ENCODE assay signal across 15 cellular contexts in the genomic region with DNA sequence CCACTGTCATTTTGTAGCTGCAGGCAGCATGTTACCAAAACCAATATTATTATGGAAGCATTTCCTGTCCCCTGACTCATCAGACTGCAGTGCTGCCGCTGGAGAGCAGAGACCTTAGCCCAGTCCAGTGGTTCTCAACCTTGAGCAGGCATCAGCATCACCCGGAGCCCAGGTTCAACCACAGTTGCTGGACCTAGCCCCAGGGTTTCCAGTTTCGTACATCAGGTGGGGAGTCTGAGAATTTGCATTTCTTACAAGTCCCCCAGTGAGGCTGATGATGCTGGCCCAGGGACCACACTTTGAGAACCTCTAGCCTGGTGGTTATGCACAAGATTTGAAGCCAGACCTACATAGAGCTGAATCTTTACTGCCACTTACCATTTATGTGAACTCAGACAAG. TPM values are rescaled to one million over a fixed set of nuclear protein-coding genes. Genes with fewer than 3 reads are reported as not detected.
DNase-seq lines count a peak whose midpoint lies in the region; ATAC-seq, FAIRE-seq and TF ChIP-seq lines count a peak whose summit lies in the region.
"Had no signal": no experiment of that assay in that cellular context is flagged by ENCODE, and none has a peak within 500 bp of the region (broad histone marks: within the 10 kb centered on the region; RNA-seq: fewer than 3 reads in every experiment).

No MANE protein-coding gene starts in this region.

- no peak overlapping the region for H3K27ac ChIP-seq in foreskin keratinocyte
- H3K27ac ChIP-seq: epithelial cell of prostate, PC-9 had no signal

- ATAC-seq in HG02588 (IDR thresholded peaks at IDR 0.05; ENCODE audit: unreplicated experiment) (peak; percentile 55), HG03342 (IDR thresholded peaks at IDR 0.05; ENCODE audit: unreplicated experiment) (peak; percentile 40), HG02763 (IDR thresholded peaks at IDR 0.05; ENCODE audit: unreplicated experiment) (no peak), foreskin keratinocyte (no peak)
- ATAC-seq: activated naive CD8-positive, alpha-beta T cell treated with anti-CD3 and anti-CD28 coated beads, Interleukin-2, amount 50 U/mL, for 24 hours had no signal

- no peak for TF ChIP-seq CTCF in foreskin keratinocyte (conservative IDR thresholded peaks at IDR 0.05)

- peak; percentile 92 for FAIRE-seq in GM19239 (lab: Jason Lieb, UNC)

- no peaks in the 10 kb centered on the region for H3K4me1 ChIP-seq in foreskin keratinocyte

- DNase-seq in Daoy (ENCODE audit: low read depth) (peak; percentile 39), GM19239 (ENCODE audit: insufficient read length, low spot score) (no peak), NCI-H2107 treated with DMSO at 0.1 percent for 48 hours (lab: John Stamatoyannopoulos, UW; ENCODE audit: unreplicated experiment) (no peak), foreskin keratinocyte (no peak), KG1 (lab: John Stamatoyannopoulos, UW) (no peak)
- DNase-seq: activated naive CD8-positive, alpha-beta T cell treated with anti-CD3 and anti-CD28 coated beads, Interleukin-2, amount 50 U/mL, for 24 hours; NCI-H1417 treated with DMSO at 0.1 percent for 48 hours; NCI-H446 treated with DMSO at 0.1 percent for 48 hours; PC-9 had no signal

- peaks cover 9% of the 10 kb centered on the region for H3K27me3 ChIP-seq in foreskin keratinocyte

RNA-seq across cellular contexts. Expression of a gene that starts 47.3 kb away (rescaled TPM):
- not detected in 2 replicates for total RNA-seq in Daoy (2014; rRNA removed; shearing (Covaris generic))
- total RNA-seq in foreskin keratinocyte = not detected in 2 replicates
- polyA plus RNA-seq in foreskin keratinocyte = not detected in 2 replicates
- total RNA-seq: myocyte, PC-9, renal cortical epithelial cell had no signal

Comparison
In these comparisons a context has a peak if more than half of its experiments do, and no peak if none do; other contexts are left out.
1. ATAC-seq: peak in HG02588 (single experiment) and HG03342 (single experiment); none in HG02763 (single experiment) and foreskin keratinocyte (single experiment).